In genomic region chr4:77665381-77666069, GRCh38 we compare ENCODE assay signal across 21 cellular contexts. TPM values are rescaled to one million over a fixed set of nuclear protein-coding genes. Genes with fewer than 3 reads are reported as not detected.
"Had no signal": no experiment of that assay in that cellular context is flagged by ENCODE, and none has a peak within 500 bp of the region (broad histone marks: within the 10 kb centered on the region; RNA-seq: fewer than 3 reads in every experiment).

No MANE protein-coding gene starts in this region.

- H3K9me3 ChIP-seq: left lung, uterus had no signal

- H3K9me3 Mint-ChIP-seq: natural killer cell; stimulated activated memory B cell treated with anti-CD40 and anti-IgM and Interleukin-4, amounts not matched to agents 10 μg/mL and 1 μg/mL and 100 μg/mL, for 72 hours had no signal

- H3K27me3 ChIP-seq: left lung, uterus had no signal

- H3K27me3 Mint-ChIP-seq: progenitor cell of endocrine pancreas; stimulated activated memory B cell treated with anti-CD40 and anti-IgM and Interleukin-4, amounts not matched to agents 10 μg/mL and 1 μg/mL and 100 μg/mL, for 72 hours; T-helper 17 cell had no signal

- H3K4me1 Mint-ChIP-seq: immature natural killer cell; mesothelial cell of epicardium; natural killer cell; stimulated activated memory B cell treated with anti-CD40 and anti-IgM and Interleukin-4, amounts not matched to agents 10 μg/mL and 1 μg/mL and 100 μg/mL, for 72 hours; T-helper 17 cell had no signal

- DNase-seq: activated CD4-positive, alpha-beta T cell treated with anti-CD3 and anti-CD28 coated beads, Interleukin-2, amount 50 U/mL, for 1 hour; activated CD4-positive, CD25-positive, alpha-beta regulatory T cell; amygdala; erythroblast; foreskin melanocyte; immature natural killer cell; kidney glomerular epithelial cell; left lung; natural killer cell; retina; SW 1271; T-helper 17 cell; uterus had no signal

- ATAC-seq: left lung; natural killer cell; stimulated activated memory B cell treated with anti-CD40 and anti-IgM and Interleukin-4, amounts not matched to agents 10 μg/mL and 1 μg/mL and 100 μg/mL, for 72 hours; T-helper 17 cell had no signal

- H3K4me3 ChIP-seq: left lung, lung, SK-N-MC, uterus had no signal

- H3K4me1 ChIP-seq: uterus had no signal

- H3K36me3 ChIP-seq: left lung, uterus had no signal

- H3K4me3 Mint-ChIP-seq: immature natural killer cell; mesothelial cell of epicardium; natural killer cell; stimulated activated memory B cell treated with anti-CD40 and anti-IgM and Interleukin-4, amounts not matched to agents 10 μg/mL and 1 μg/mL and 100 μg/mL, for 72 hours; T-helper 17 cell had no signal

- H3K27ac ChIP-seq: left lung, SK-N-MC, uterus had no signal

- H3K27ac Mint-ChIP-seq: immature natural killer cell; mesothelial cell of epicardium; natural killer cell; progenitor cell of endocrine pancreas; stimulated activated memory B cell treated with anti-CD40 and anti-IgM and Interleukin-4, amounts not matched to agents 10 μg/mL and 1 μg/mL and 100 μg/mL, for 72 hours; T-helper 17 cell had no signal

- H3K36me3 Mint-ChIP-seq: mesothelial cell of epicardium; natural killer cell; stimulated activated memory B cell treated with anti-CD40 and anti-IgM and Interleukin-4, amounts not matched to agents 10 μg/mL and 1 μg/mL and 100 μg/mL, for 72 hours had no signal

RNA-seq across cellular contexts. Expression of gene CXCL13, which starts 59.9 kb away (rescaled TPM):
- total RNA-seq: cerebellum, mesothelial cell of epicardium, natural killer cell, osteoblast, progenitor cell of endocrine pancreas, T-helper 17 cell, temporal lobe had no signal
- polyA plus RNA-seq: immature natural killer cell had no signal
